ENCODE assay signal across 1 cellular context in the genomic region with DNA sequence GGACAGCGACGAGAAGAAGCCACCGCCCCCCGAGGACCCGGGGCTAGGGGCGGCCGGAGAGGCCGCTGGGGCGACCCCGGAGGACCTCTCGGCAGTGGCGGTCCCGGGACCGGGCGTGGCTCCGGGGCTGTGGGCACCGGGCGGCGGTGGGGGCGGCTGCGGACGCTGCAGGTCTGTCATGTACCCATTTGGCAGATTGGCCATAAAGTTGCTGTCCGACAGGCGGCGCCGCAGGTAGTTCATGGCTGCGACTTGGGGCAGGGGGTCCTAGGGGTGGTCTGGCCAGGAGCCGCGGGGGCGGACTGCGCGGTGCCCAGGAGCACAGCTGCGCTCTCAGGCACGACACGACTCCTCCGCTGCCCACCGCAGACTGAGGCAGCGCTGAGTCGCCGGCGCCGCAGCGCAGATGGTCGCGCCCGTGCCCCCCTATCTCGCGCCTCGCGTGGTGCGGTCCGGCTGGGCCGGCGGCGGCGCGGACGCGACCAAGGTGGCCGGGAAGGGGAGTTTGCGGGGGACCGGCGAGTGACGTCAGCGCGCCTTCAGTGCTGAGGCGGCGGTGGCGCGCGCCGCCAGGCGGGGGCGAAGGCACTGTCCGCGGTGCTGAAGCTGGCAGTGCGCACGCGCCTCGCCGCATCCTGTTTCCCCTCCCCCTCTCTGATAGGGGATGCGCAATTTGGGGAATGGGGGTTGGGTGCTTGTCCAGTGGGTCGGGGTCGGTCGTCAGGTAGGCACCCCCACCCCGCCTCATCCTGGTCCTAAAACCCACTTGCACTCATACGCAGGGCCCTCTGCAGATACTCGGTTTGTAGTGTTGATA.
A peak's percentile ranks its signal among the peaks of the same experiment; 100 is the strongest.
TF ChIP-seq lines count a peak whose summit lies in the region.

A gene (minus strand): TSS at position 372 of the 817 bp plus-strand sequence. CDS start 129 bp downstream, at position 243.

TF ChIP-seq in K562, 482 proteins besides CTCF, POLR2A, EP300 and RAD21 (continued from another document and continues in another):
- TF ChIP-seq, protein P1, sequence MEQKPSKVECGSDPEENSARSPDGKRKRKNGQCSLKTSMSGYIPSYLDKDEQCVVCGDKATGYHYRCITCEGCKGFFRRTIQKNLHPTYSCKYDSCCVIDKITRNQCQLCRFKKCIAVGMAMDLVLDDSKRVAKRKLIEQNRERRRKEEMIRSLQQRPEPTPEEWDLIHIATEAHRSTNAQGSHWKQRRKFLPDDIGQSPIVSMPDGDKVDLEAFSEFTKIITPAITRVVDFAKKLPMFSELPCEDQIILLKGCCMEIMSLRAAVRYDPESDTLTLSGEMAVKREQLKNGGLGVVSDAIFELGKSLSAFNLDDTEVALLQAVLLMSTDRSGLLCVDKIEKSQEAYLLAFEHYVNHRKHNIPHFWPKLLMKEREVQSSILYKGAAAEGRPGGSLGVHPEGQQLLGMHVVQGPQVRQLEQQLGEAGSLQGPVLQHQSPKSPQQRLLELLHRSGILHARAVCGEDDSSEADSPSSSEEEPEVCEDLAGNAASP (IDR thresholded peaks at IDR 0.05), result no peak
- TF ChIP-seq, protein P2, sequence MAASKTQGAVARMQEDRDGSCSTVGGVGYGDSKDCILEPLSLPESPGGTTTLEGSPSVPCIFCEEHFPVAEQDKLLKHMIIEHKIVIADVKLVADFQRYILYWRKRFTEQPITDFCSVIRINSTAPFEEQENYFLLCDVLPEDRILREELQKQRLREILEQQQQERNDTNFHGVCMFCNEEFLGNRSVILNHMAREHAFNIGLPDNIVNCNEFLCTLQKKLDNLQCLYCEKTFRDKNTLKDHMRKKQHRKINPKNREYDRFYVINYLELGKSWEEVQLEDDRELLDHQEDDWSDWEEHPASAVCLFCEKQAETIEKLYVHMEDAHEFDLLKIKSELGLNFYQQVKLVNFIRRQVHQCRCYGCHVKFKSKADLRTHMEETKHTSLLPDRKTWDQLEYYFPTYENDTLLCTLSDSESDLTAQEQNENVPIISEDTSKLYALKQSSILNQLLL (CRISPR knock-in tag; IDR thresholded peaks at IDR 0.05; ENCODE audit: borderline replicate concordance), result no peak
- TF ChIP-seq TEAD4 (IDR thresholded peaks at IDR 0.05; ENCODE audit: low read length), result no peak
- no peak; the same call in 1 of the 2 replicates for TF ChIP-seq TEAD4 (CRISPR knock-in tag; IDR thresholded peaks at IDR 0.05; ENCODE audit: borderline replicate concordance)
- no peak for TF ChIP-seq KAT8 (IDR thresholded peaks at IDR 0.05; ENCODE audit: low read depth)
- TF ChIP-seq JUN (IDR thresholded peaks at IDR 0.05; ENCODE audit: borderline replicate concordance, low read depth, low read length), result peak; percentile 79
- TF ChIP-seq JUN (CRISPR knock-in tag; IDR thresholded peaks at IDR 0.05; ENCODE audit: borderline replicate concordance), result peak; percentile 98
- TF ChIP-seq RBM15 (IDR thresholded peaks at IDR 0.05; ENCODE audit: insufficient read depth, low read length), result no peak
- TF ChIP-seq EGR1 (conservative IDR thresholded peaks at IDR 0.05), result peak; percentile 95
- TF ChIP-seq HNRNPUL1 (IDR thresholded peaks at IDR 0.05; ENCODE audit: low read length), result no peak
- TF ChIP-seq HNRNPLL (IDR thresholded peaks at IDR 0.05; ENCODE audit: low read depth, low read length, poor library complexity, severe bottlenecking), result peak; percentile 30
- TF ChIP-seq ZNF347 (CRISPR knock-in tag; IDR thresholded peaks at IDR 0.05; ENCODE audit: low read depth), result no peak
- no peak; the same call in 1 of the 2 replicates for TF ChIP-seq SMC3 (conservative IDR thresholded peaks at IDR 0.05; ENCODE audit: insufficient read depth, low read depth, low read length)
- TF ChIP-seq, protein P3, sequence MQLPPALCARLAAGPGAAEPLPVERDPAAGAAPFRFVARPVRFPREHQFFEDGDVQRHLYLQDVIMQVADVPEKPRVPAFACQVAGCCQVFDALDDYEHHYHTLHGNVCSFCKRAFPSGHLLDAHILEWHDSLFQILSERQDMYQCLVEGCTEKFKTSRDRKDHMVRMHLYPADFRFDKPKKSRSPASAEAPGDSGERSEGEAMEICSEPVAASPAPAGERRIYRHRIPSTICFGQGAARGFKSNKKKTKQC (CRISPR knock-in tag; IDR thresholded peaks at IDR 0.05), result peak; percentile 97
- TF ChIP-seq CHD1 (IDR thresholded peaks at IDR 0.05; ENCODE audit: low read length), result no peak
- TF ChIP-seq HCFC1 (IDR thresholded peaks at IDR 0.05; ENCODE audit: low read depth, low read length), result 0 out of 2 replicates have a peak, but pooled peaks have one; percentile 32
- TF ChIP-seq, protein P4, sequence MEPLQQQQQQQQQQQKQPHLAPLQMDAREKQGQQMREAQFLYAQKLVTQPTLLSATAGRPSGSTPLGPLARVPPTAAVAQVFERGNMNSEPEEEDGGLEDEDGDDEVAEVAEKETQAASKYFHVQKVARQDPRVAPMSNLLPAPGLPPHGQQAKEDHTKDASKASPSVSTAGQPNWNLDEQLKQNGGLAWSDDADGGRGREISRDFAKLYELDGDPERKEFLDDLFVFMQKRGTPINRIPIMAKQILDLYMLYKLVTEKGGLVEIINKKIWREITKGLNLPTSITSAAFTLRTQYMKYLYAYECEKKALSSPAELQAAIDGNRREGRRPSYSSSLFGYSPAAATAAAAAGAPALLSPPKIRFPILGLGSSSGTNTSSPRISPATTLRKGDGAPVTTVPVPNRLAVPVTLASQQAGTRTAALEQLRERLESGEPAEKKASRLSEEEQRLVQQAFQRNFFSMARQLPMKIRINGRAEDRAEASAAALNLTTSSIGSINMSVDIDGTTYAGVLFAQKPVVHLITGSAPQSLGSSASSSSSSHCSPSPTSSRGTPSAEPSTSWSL (CRISPR knock-in tag; IDR thresholded peaks at IDR 0.05; ENCODE audit: borderline replicate concordance), result no peak
- no peak for TF ChIP-seq ELF2 (CRISPR knock-in tag; IDR thresholded peaks at IDR 0.05)
- TF ChIP-seq, protein P5, sequence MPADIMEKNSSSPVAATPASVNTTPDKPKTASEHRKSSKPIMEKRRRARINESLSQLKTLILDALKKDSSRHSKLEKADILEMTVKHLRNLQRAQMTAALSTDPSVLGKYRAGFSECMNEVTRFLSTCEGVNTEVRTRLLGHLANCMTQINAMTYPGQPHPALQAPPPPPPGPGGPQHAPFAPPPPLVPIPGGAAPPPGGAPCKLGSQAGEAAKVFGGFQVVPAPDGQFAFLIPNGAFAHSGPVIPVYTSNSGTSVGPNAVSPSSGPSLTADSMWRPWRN (IDR thresholded peaks at IDR 0.05; ENCODE audit: low read depth), result no peak
- no peak for TF ChIP-seq ZNF133 (CRISPR knock-in tag; IDR thresholded peaks at IDR 0.05)
- TF ChIP-seq CREM (IDR thresholded peaks at IDR 0.05; ENCODE audit: low read depth), result peak; percentile 98
- TF ChIP-seq ZNF197 (CRISPR knock-in tag; IDR thresholded peaks at IDR 0.05; ENCODE audit: low read depth), result peak; percentile 68; the same call in 1 of the 2 replicates
- no peak for TF ChIP-seq HMG20A (CRISPR knock-in tag; conservative IDR thresholded peaks at IDR 0.05)
- TF ChIP-seq, protein P6, sequence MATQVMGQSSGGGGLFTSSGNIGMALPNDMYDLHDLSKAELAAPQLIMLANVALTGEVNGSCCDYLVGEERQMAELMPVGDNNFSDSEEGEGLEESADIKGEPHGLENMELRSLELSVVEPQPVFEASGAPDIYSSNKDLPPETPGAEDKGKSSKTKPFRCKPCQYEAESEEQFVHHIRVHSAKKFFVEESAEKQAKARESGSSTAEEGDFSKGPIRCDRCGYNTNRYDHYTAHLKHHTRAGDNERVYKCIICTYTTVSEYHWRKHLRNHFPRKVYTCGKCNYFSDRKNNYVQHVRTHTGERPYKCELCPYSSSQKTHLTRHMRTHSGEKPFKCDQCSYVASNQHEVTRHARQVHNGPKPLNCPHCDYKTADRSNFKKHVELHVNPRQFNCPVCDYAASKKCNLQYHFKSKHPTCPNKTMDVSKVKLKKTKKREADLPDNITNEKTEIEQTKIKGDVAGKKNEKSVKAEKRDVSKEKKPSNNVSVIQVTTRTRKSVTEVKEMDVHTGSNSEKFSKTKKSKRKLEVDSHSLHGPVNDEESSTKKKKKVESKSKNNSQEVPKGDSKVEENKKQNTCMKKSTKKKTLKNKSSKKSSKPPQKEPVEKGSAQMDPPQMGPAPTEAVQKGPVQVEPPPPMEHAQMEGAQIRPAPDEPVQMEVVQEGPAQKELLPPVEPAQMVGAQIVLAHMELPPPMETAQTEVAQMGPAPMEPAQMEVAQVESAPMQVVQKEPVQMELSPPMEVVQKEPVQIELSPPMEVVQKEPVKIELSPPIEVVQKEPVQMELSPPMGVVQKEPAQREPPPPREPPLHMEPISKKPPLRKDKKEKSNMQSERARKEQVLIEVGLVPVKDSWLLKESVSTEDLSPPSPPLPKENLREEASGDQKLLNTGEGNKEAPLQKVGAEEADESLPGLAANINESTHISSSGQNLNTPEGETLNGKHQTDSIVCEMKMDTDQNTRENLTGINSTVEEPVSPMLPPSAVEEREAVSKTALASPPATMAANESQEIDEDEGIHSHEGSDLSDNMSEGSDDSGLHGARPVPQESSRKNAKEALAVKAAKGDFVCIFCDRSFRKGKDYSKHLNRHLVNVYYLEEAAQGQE (CRISPR knock-in tag; IDR thresholded peaks at IDR 0.05; ENCODE audit: low read depth), result peak; percentile 100
- TF ChIP-seq TCF3 (CRISPR knock-in tag; IDR thresholded peaks at IDR 0.05), result peak; percentile 14; the same call in 1 of the 2 replicates
- no peak for TF ChIP-seq TAF15 (IDR thresholded peaks at IDR 0.05; ENCODE audit: low read depth, low read length)
- TF ChIP-seq, protein P7, sequence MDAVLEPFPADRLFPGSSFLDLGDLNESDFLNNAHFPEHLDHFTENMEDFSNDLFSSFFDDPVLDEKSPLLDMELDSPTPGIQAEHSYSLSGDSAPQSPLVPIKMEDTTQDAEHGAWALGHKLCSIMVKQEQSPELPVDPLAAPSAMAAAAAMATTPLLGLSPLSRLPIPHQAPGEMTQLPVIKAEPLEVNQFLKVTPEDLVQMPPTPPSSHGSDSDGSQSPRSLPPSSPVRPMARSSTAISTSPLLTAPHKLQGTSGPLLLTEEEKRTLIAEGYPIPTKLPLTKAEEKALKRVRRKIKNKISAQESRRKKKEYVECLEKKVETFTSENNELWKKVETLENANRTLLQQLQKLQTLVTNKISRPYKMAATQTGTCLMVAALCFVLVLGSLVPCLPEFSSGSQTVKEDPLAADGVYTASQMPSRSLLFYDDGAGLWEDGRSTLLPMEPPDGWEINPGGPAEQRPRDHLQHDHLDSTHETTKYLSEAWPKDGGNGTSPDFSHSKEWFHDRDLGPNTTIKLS (IDR thresholded peaks at IDR 0.05; ENCODE audit: borderline replicate concordance, low read depth), result 0 out of 2 replicates have a peak, but pooled peaks have one; percentile 23
- TF ChIP-seq RBFOX2 (IDR thresholded peaks at IDR 0.05; ENCODE audit: low read depth, low read length), result peak; percentile 38; the same call in 1 of the 2 replicates
- TF ChIP-seq BDP1 (IDR thresholded peaks at IDR 0.05; ENCODE audit: insufficient read depth, insufficient read length), result no peak
- TF ChIP-seq, protein P8, sequence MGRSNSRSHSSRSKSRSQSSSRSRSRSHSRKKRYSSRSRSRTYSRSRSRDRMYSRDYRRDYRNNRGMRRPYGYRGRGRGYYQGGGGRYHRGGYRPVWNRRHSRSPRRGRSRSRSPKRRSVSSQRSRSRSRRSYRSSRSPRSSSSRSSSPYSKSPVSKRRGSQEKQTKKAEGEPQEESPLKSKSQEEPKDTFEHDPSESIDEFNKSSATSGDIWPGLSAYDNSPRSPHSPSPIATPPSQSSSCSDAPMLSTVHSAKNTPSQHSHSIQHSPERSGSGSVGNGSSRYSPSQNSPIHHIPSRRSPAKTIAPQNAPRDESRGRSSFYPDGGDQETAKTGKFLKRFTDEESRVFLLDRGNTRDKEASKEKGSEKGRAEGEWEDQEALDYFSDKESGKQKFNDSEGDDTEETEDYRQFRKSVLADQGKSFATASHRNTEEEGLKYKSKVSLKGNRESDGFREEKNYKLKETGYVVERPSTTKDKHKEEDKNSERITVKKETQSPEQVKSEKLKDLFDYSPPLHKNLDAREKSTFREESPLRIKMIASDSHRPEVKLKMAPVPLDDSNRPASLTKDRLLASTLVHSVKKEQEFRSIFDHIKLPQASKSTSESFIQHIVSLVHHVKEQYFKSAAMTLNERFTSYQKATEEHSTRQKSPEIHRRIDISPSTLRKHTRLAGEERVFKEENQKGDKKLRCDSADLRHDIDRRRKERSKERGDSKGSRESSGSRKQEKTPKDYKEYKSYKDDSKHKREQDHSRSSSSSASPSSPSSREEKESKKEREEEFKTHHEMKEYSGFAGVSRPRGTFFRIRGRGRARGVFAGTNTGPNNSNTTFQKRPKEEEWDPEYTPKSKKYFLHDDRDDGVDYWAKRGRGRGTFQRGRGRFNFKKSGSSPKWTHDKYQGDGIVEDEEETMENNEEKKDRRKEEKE (IDR thresholded peaks at IDR 0.05; ENCODE audit: borderline replicate concordance in 1 of 2, control insufficient read depth in 1 of 2, low read depth in 2 of 2, low read length in 1 of 2), result peak in 1 of 2 experiments; percentile 83; a peak in 1 of 4 replicates
- TF ChIP-seq, protein P9, sequence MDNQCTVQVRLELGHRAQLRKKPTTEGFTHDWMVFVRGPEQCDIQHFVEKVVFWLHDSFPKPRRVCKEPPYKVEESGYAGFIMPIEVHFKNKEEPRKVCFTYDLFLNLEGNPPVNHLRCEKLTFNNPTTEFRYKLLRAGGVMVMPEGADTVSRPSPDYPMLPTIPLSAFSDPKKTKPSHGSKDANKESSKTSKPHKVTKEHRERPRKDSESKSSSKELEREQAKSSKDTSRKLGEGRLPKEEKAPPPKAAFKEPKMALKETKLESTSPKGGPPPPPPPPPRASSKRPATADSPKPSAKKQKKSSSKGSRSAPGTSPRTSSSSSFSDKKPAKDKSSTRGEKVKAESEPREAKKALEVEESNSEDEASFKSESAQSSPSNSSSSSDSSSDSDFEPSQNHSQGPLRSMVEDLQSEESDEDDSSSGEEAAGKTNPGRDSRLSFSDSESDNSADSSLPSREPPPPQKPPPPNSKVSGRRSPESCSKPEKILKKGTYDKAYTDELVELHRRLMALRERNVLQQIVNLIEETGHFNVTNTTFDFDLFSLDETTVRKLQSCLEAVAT (IDR thresholded peaks at IDR 0.05), result no peak
- 0 out of 2 replicates have a peak, but pooled peaks have one; percentile 21 for TF ChIP-seq NCOA1 (IDR thresholded peaks at IDR 0.05; ENCODE audit: low read depth)
- peak; percentile 66; the same call in 1 of the 2 replicates for TF ChIP-seq ADNP (tag; IDR thresholded peaks at IDR 0.05)
- TF ChIP-seq BHLHE40 (IDR thresholded peaks at IDR 0.05; ENCODE audit: low read length), result peak; percentile 94
- peak; percentile 39 for TF ChIP-seq MEIS2 (IDR thresholded peaks at IDR 0.05; ENCODE audit: partially characterized antibody)
- TF ChIP-seq MAFF (IDR thresholded peaks at IDR 0.05; ENCODE audit: low read length), result peak; percentile 23; the same call in 1 of the 2 replicates
- no peak for TF ChIP-seq SAFB2 (IDR thresholded peaks at IDR 0.05; ENCODE audit: borderline replicate concordance, low read depth, low read length, severe bottlenecking)
- no peak; the same call in 1 of the 2 replicates for TF ChIP-seq ILF3 (IDR thresholded peaks at IDR 0.05; ENCODE audit: borderline replicate concordance)
- no peak for TF ChIP-seq C11orf30 (IDR thresholded peaks at IDR 0.05; ENCODE audit: low read depth)
- no peak for TF ChIP-seq NFXL1 (CRISPR knock-in tag; IDR thresholded peaks at IDR 0.05)
- no peak for TF ChIP-seq NUFIP1 (IDR thresholded peaks at IDR 0.05; ENCODE audit: partially characterized antibody)
- TF ChIP-seq MTA3 (IDR thresholded peaks at IDR 0.05; ENCODE audit: borderline replicate concordance), result peak; percentile 76; the same call in 1 of the 2 replicates
